Comparison of ENCODE assay signal across 18 cellular contexts in genomic region chr22:32309585-32310251, GRCh38. TPM values are rescaled to one million over a fixed set of nuclear protein-coding genes. Genes with fewer than 3 reads are reported as not detected.
DNase-seq lines count a peak whose midpoint lies in the region; ATAC-seq, FAIRE-seq and TF ChIP-seq lines count a peak whose summit lies in the region.
"Had no signal": no experiment of that assay in that cellular context is flagged by ENCODE, and none has a peak within 500 bp of the region (broad histone marks: within the 10 kb centered on the region; RNA-seq: fewer than 3 reads in every experiment).

No MANE protein-coding gene starts in this region.

- DNase-seq in Right ventricle myocardium inferior (ENCODE audit: missing footprints) (peak; percentile 11), heart left ventricle (no peak), GM12878 (ENCODE audit: low read depth, low spot score) (no peak), left kidney (ENCODE audit: low read depth, low spot score) (peak; percentile 23), prostate gland (ENCODE audit: low spot score) (no peak), tibial nerve (ENCODE audit: low spot score in 2 of 2) (no peak), NCI-H1092 (lab: John Stamatoyannopoulos, UW) (no peak)
- DNase-seq: C1 segment of cervical spinal cord, NCI-H1417, NCI-H187 treated with DMSO at 0.1 percent for 48 hours, NCI-H2227 treated with DMSO at 0.1 percent for 48 hours, NCI-H510A treated with DMSO at 0.1 percent for 48 hours, PC-9 had no signal

- no peaks in the 10 kb centered on the region for H3K9me3 ChIP-seq in heart left ventricle
- H3K9me3 ChIP-seq in GM12878 (replicated peaks; ENCODE audit: control insufficient read depth, insufficient read depth, low read length): no peaks in the 10 kb centered on the region
- no peaks in the 10 kb centered on the region for H3K9me3 ChIP-seq in prostate gland
- no peaks in the 10 kb centered on the region for H3K9me3 ChIP-seq in tibial nerve
- H3K9me3 ChIP-seq: HAP-1 had no signal

- H3K9ac ChIP-seq in GM12878 (ENCODE audit: control insufficient read depth, insufficient read depth, low read length): no peak overlapping the region

- H3K4me3 ChIP-seq in heart left ventricle (no peak overlapping the region), GM12878 (no peak overlapping the region), prostate gland (no peak overlapping the region), tibial nerve (no peak overlapping the region)
- H3K4me3 ChIP-seq: HAP-1, PC-9 had no signal

- SMC1A ChIA-PET in GM12878 (lab: Charles Lee; ENCODE audit: uncharacterized antibody, unreplicated experiment): interaction anchor here (0.7 to 1.0 kb wide), 2 partner anchors 12 to 34 kb away, joined by 3 read pairs; no protein-coding TSS in a partner anchor

- no peak overlapping the region for H2AFZ ChIP-seq in GM12878 (ENCODE audit: control insufficient read depth, low read depth, low read length)
- H2AFZ ChIP-seq: PC-9 had no signal

- H3K4me1 ChIP-seq in heart left ventricle (no peaks in the 10 kb centered on the region), GM12878 (ENCODE audit: control insufficient read depth, insufficient read depth, low read length) (no peaks in the 10 kb centered on the region), prostate gland (replicated peaks) (no peaks in the 10 kb centered on the region), tibial nerve (no peaks in the 10 kb centered on the region)
- H3K4me1 ChIP-seq: HAP-1 had no signal

- no peaks in the 10 kb centered on the region for H3K36me3 ChIP-seq in heart left ventricle
- H3K36me3 ChIP-seq in GM12878 (ENCODE audit: control insufficient read depth in 2 of 2, insufficient read depth in 2 of 2, low read length in 1 of 2): no peaks in the 10 kb centered on the region
- no peaks in the 10 kb centered on the region for H3K36me3 ChIP-seq in prostate gland
- H3K36me3 ChIP-seq in tibial nerve: no peaks in the 10 kb centered on the region
- H3K36me3 ChIP-seq: HAP-1 had no signal

- FAIRE-seq in GM12878 (lab: Jason Lieb, UNC): no peak
- FAIRE-seq: A204.1, D721Med had no signal

- no TSS peak for BruUV-seq in GM12878 (replicated peaks; lab: Mats Ljungman, UMichigan)

- TF ChIP-seq POLR2A in heart left ventricle (IDR thresholded peaks at IDR 0.05) (no peak), GM12878 (IDR thresholded peaks at IDR 0.05; ENCODE audit: low read depth, low read length) (no peak), prostate gland (IDR thresholded peaks at IDR 0.05) (no peak), tibial nerve (IDR thresholded peaks at IDR 0.05) (no peak)

- H3K4me2 ChIP-seq in GM12878 (ENCODE audit: control insufficient read depth, insufficient read depth): no peak overlapping the region
- H3K4me2 ChIP-seq: PC-9 had no signal

- in situ Hi-C loops in GM12878 (cut with MboI): no loop called here

- H4K20me1 ChIP-seq in GM12878 (ENCODE audit: control insufficient read depth, insufficient read depth): no peaks in the 10 kb centered on the region

- no peak for ATAC-seq in Right ventricle myocardium inferior
- ATAC-seq in heart left ventricle: no peak
- no peak for ATAC-seq in GM12878
- no peak for ATAC-seq in HG02588 (IDR thresholded peaks at IDR 0.05; ENCODE audit: unreplicated experiment)

- TF ChIP-seq CTCF in heart left ventricle (IDR thresholded peaks at IDR 0.05) (no peak), GM12878 (IDR thresholded peaks at IDR 0.05 in 2 of 3, conservative IDR thresholded peaks at IDR 0.05 in 1 of 3; ENCODE audit: control insufficient read depth in 2 of 3, extremely low read depth in 1 of 3, insufficient read depth in 1 of 3, low read depth in 3 of 3, low read length in 3 of 3) (no peak), prostate gland (IDR thresholded peaks at IDR 0.05) (no peak), tibial nerve (IDR thresholded peaks at IDR 0.05) (no peak)

- CTCF ChIA-PET in GM12878 (lab: Yijun Ruan, JAX): interaction anchor here (1.0 kb wide), 1 partner anchor 42 kb away, joined by 3 read pairs; no protein-coding TSS in a partner anchor

- no peaks in the 10 kb centered on the region for H3K79me2 ChIP-seq in GM12878 (ENCODE audit: control insufficient read depth, insufficient read depth, low read length)

- RAD21 ChIA-PET in GM12878 (lab: Charles Lee; ENCODE audit: unreplicated experiment): no interaction called here

- intact Hi-C loops in Right ventricle myocardium inferior (cut with DNase I): no loop called here
- intact Hi-C loops in heart left ventricle (cut with DNase I): no loop called here
- intact Hi-C loops in GM12878 (cut with micrococcal nuclease; ENCODE audit: unreplicated experiment): no loop called here
- intact Hi-C loops in prostate gland (cut with DNase I): no loop called here

- H3K27ac ChIP-seq in heart left ventricle: no peak overlapping the region
- H3K27ac ChIP-seq in GM12878 (ENCODE audit: control insufficient read depth, insufficient read depth): no peak overlapping the region
- no peak overlapping the region for H3K27ac ChIP-seq in prostate gland
- H3K27ac ChIP-seq in tibial nerve: no peak overlapping the region
- H3K27ac ChIP-seq: PC-9, RWPE1 had no signal

- H3K27me3 ChIP-seq in heart left ventricle (peaks cover 0 to 21% (median 0%) of the 10 kb centered on the region in 9 donors), GM12878 (replicated peaks in 1 of 2; ENCODE audit: control insufficient read depth in 2 of 2, insufficient read depth in 2 of 2, low read length in 1 of 2) (no peaks in the 10 kb centered on the region), prostate gland (replicated peaks; ENCODE audit: insufficient read depth) (no peaks in the 10 kb centered on the region), tibial nerve (no peaks in the 10 kb centered on the region)

- WGBS in heart left ventricle, 4 donors: 41 to 56% (median 51%) methylated on average over 9 of the region's 9 CpGs
- 13% methylated on average over 9 of the region's 9 CpGs for WGBS in GM12878 (ENCODE audit: insufficient coverage, insufficient replicate concordance, low lambda C conversion rate, missing lambda C conversion rate)
- 63% methylated on average over 9 of the region's 9 CpGs for WGBS in prostate gland
- 67% methylated on average over 9 of the region's 9 CpGs for WGBS in tibial nerve, 2 donors

- POLR2A ChIA-PET in GM12878 (lab: Charles Lee): no interaction called here

- TF ChIP-seq EP300 in GM12878 (IDR thresholded peaks at IDR 0.05; ENCODE audit: borderline replicate concordance in 1 of 2, control insufficient read depth in 1 of 2, low read depth in 2 of 2, low read length in 2 of 2) (no peak), tibial nerve (IDR thresholded peaks at IDR 0.05) (no peak)

- TF ChIP-seq RAD21 in GM12878 (IDR thresholded peaks at IDR 0.05; ENCODE audit: insufficient read depth, low read depth, low read length): no peak

TF ChIP-seq in GM12878, 131 proteins besides CTCF, POLR2A, EP300 and RAD21:
- TF ChIP-seq POLR2AphosphoS2 (IDR thresholded peaks at IDR 0.05; ENCODE audit: low read depth, low read length): no peak
- no peak for TF ChIP-seq HCFC1 (IDR thresholded peaks at IDR 0.05; ENCODE audit: low read length)
- no peak for TF ChIP-seq SRF (IDR thresholded peaks at IDR 0.05; ENCODE audit: low read depth in 2 of 2, low read length in 2 of 2)
- 0 out of 2 replicates have a peak, but pooled peaks have one; percentile 32 for TF ChIP-seq NR2F1 (conservative IDR thresholded peaks at IDR 0.05)

RNA-seq across cellular contexts. Expression of gene RFPL3, which starts 47.9 kb away (rescaled TPM):
- total RNA-seq in Right ventricle myocardium inferior: not detected
- not detected for total RNA-seq in heart left ventricle
- polyA plus RNA-seq in heart left ventricle: not detected
- total RNA-seq in GM12878 (2013; cell fraction: nucleolus; rRNA removed): not detected in 2 replicates
- total RNA-seq in GM12878 (2014; rRNA removed): not detected in 2 replicates
- not detected in 2 replicates for total RNA-seq in GM12878 (2014; rRNA removed; fragmentation: Illumina TruSeq; extraction: Trizol)
- not detected in 2 replicates for total RNA-seq in GM12878 (2021)
- polyA plus RNA-seq in GM12878 (2011; ENCODE audit: low read depth): not detected
- polyA plus RNA-seq in GM12878 (2011; rRNA removed): not detected in 2 replicates
- not detected in 2 replicates for polyA plus RNA-seq in GM12878 (2011; cell fraction: cytosol; rRNA removed)
- not detected in 2 replicates for polyA plus RNA-seq in GM12878 (2011; cell fraction: nucleus; rRNA removed)
- polyA plus RNA-seq in GM12878 (2012): not detected in 2 replicates
- polyA plus RNA-seq in GM12878 (2014; fragmentation: Illumina TruSeq; extraction: Trizol): not detected in 2 replicates
- polyA plus RNA-seq in GM12878 (2014; fragmentation: Nextera tagmentation; extraction: Ambion mirVana): not detected
- polyA plus RNA-seq in GM12878 (2014; rRNA removed): not detected in 2 replicates
- polyA plus RNA-seq in GM12878 (2016; fragmentation: Nextera tagmentation; extraction: Ambion mirVana): not detected
- polyA minus RNA-seq in GM12878 (2011; rRNA and poly(A)+ RNA removed): not detected in 2 replicates
- not detected in 2 replicates for polyA minus RNA-seq in GM12878 (2011; cell fraction: cytosol; rRNA and poly(A)+ RNA removed)
- polyA minus RNA-seq in GM12878 (2011; cell fraction: nucleus; rRNA and poly(A)+ RNA removed): not detected in 2 replicates
- 1 to 10 TPM in 1 of 2 donors, not detected in 1; 1.7 TPM for total RNA-seq in prostate gland
- not detected for total RNA-seq in tibial nerve
- total RNA-seq: PC-9 had no signal

RNA-seq across cellular contexts. Expression of gene SLC5A4, which starts 54.6 kb away (rescaled TPM):
- total RNA-seq in Right ventricle myocardium inferior (not detected), heart left ventricle (1 to 10 TPM in 1 of 9 donors, under 1 TPM in 6, not detected in 2; 0.13 to 1.3 (median 0.28) TPM), GM12878 (2014; rRNA removed) (not detected in 2 replicates), GM12878 (2014; rRNA removed; fragmentation: Illumina TruSeq; extraction: Trizol) (not detected in 2 replicates), GM12878 (2021) (not detected in 2 replicates), prostate gland (under 1 TPM in 1 of 2 donors, not detected in 1; 0.23 TPM), tibial nerve (1 to 10 TPM in 2 of 4 donors, under 1 TPM in 2; 0.21 to 2.4 (median 1.3) TPM)
- polyA plus RNA-seq in heart left ventricle (under 1 TPM; 0.12 to 0.34 TPM), GM12878 (2011; rRNA removed) (not detected in 2 replicates), GM12878 (2014; fragmentation: Illumina TruSeq; extraction: Trizol) (not detected in 2 replicates), GM12878 (2014; fragmentation: Nextera tagmentation; extraction: Ambion mirVana) (not detected), GM12878 (2014; rRNA removed) (not detected in 2 replicates), GM12878 (2016; fragmentation: Nextera tagmentation; extraction: Ambion mirVana) (not detected)
- total RNA-seq in GM12878 (2013; cell fraction: nucleolus; rRNA removed): not detected in 2 replicates
- not detected for polyA plus RNA-seq in GM12878 (2011; ENCODE audit: low read depth)
- polyA plus RNA-seq in GM12878 (2011; cell fraction: cytosol; rRNA removed): not detected in 2 replicates
- not detected in 2 replicates for polyA plus RNA-seq in GM12878 (2011; cell fraction: nucleus; rRNA removed)
- not detected in 2 replicates for polyA plus RNA-seq in GM12878 (2012)
- not detected in 2 replicates for polyA minus RNA-seq in GM12878 (2011; rRNA and poly(A)+ RNA removed)
- not detected in 2 replicates for polyA minus RNA-seq in GM12878 (2011; cell fraction: cytosol; rRNA and poly(A)+ RNA removed)
- not detected in 2 replicates for polyA minus RNA-seq in GM12878 (2011; cell fraction: nucleus; rRNA and poly(A)+ RNA removed)
- total RNA-seq: PC-9 had no signal

Comparison
In these comparisons a context has a peak if more than half of its experiments do, and no peak if none do; other contexts are left out.
1. DNase-seq: peak in Right ventricle myocardium inferior (single experiment) and left kidney (single experiment); none in heart left ventricle (0 of 5), GM12878 (single experiment), prostate gland (single experiment), tibial nerve (0 of 2) and NCI-H1092 (single experiment).